ENCODE assay signal across 9 cellular contexts in genomic region chr3:38163117-38163870, GRCh38. TPM values are rescaled to one million over a fixed set of nuclear protein-coding genes. Genes with fewer than 3 reads are reported as not detected.
DNase-seq lines count a peak whose midpoint lies in the region; ATAC-seq and TF ChIP-seq lines count a peak whose summit lies in the region.
"Had no signal": no experiment of that assay in that cellular context is flagged by ENCODE, and none has a peak within 500 bp of the region (broad histone marks: within the 10 kb centered on the region; RNA-seq: fewer than 3 reads in every experiment).

No MANE protein-coding gene starts in this region.

- POLR2A ChIA-PET in CD4-positive, alpha-beta memory T cell (lab: Charles Lee; ENCODE audit: partially characterized antibody): interaction anchor here (0.7 to 5.8 kb wide), 5 partner anchors 10 to 124 kb away, joined by 3 to 255 read pairs (median 22); partner anchors contain the start of genes ACAA1, DLEC1 and MYD88
- POLR2A ChIA-PET in HEK293 (lab: Yijun Ruan, JAX): interaction anchor here (4.1 kb wide), 1 partner anchor 26 kb away, joined by 48 read pairs; the partner anchor contains the start of genes ACAA1 and MYD88
- POLR2A ChIA-PET in activated B cell treated with CpG ODN at 0.5 μM for 24 hours (lab: Charles Lee): interaction anchor here (1.3 to 6.1 kb wide), 4 partner anchors 9 to 47 kb away, joined by 5 to 217 read pairs (median 40); partner anchors contain the start of genes ACAA1 and MYD88

- H3K9me3 Mint-ChIP-seq in CD4-positive, alpha-beta memory T cell: peaks cover 0 to 3% (median 0%) of the 10 kb centered on the region in 8 donors
- H3K9me3 Mint-ChIP-seq in activated B cell treated with CpG ODN at 0.5 μM for 24 hours: no peaks in the 10 kb centered on the region

- peaks cover 22 to 39% (median 29%) of the 10 kb centered on the region in 4 donors for H3K4me1 Mint-ChIP-seq in CD4-positive, alpha-beta memory T cell
- peaks cover 35% of the 10 kb centered on the region for H3K4me1 Mint-ChIP-seq in activated B cell treated with CpG ODN at 0.5 μM for 24 hours

- H3K27ac ChIP-seq in CD4-positive, alpha-beta memory T cell (ENCODE audit: low read depth, low read length): no peak overlapping the region
- H3K27ac ChIP-seq in HEK293 (ENCODE audit: extremely low read depth, low read depth, low read length): no peak overlapping the region

- H3K27ac Mint-ChIP-seq in CD4-positive, alpha-beta memory T cell: peak overlapping the region; percentile 61 to 100 (median 100)
- H3K27ac Mint-ChIP-seq in activated B cell treated with CpG ODN at 0.5 μM for 24 hours: peak overlapping the region; percentile 100

- peaks cover 3 to 11% of the 10 kb centered on the region in 2 donors for H3K36me3 Mint-ChIP-seq in CD4-positive, alpha-beta memory T cell
- peaks cover 16% of the 10 kb centered on the region for H3K36me3 Mint-ChIP-seq in activated B cell treated with CpG ODN at 0.5 μM for 24 hours (ENCODE audit: low read depth)

- intact Hi-C loops in CD4-positive, alpha-beta memory T cell (cut with micrococcal nuclease): no loop called here
- intact Hi-C loops in activated B cell treated with CpG ODN at 0.5 μM for 24 hours (cut with micrococcal nuclease): loop anchor here (10.0 kb wide), 1 partner anchor 1222 kb away; the partner anchor contains the start of gene SLC25A38

- ATAC-seq in activated B cell treated with CpG ODN at 0.5 μM for 24 hours (ENCODE audit: low read depth): no peak
- no peak for ATAC-seq in GM21515 (IDR thresholded peaks at IDR 0.05; ENCODE audit: unreplicated experiment)
- no peak for ATAC-seq in HG03280 (IDR thresholded peaks at IDR 0.05; ENCODE audit: unreplicated experiment)

- H3K4me3 ChIP-seq in CD4-positive, alpha-beta memory T cell (ENCODE audit: low read length in 2 of 2): no peak overlapping the region
- no peak overlapping the region for H3K4me3 ChIP-seq in HEK293 (ENCODE audit: low read depth, low read length)

- CTCF ChIA-PET in CD4-positive, alpha-beta memory T cell (lab: Charles Lee; ENCODE audit: partially characterized antibody): interaction anchor here (0.7 to 1.5 kb wide), 5 partner anchors 11 to 358 kb away, joined by 3 to 8 read pairs (median 4); partner anchors contain the start of gene ACAA1
- CTCF ChIA-PET in HEK293 (lab: Yijun Ruan, JAX) (interaction anchor here (0.6 to 1.5 kb wide), 4 partner anchors 9 to 301 kb away, joined by 3 to 5 read pairs (median 4); no protein-coding TSS in a partner anchor), activated B cell treated with CpG ODN at 0.5 μM for 24 hours (lab: Charles Lee) (interaction anchor here (1.4 to 1.6 kb wide), 3 partner anchors 9 to 62 kb away, joined by 4 to 6 read pairs (median 5); partner anchors contain the start of gene MYD88)

- no peak for TF ChIP-seq CTCF in HEK293 (tag by site-specific recombination; IDR thresholded peaks at IDR 0.05)
- TF ChIP-seq CTCF in activated B cell treated with CpG ODN at 0.5 μM for 24 hours (IDR thresholded peaks at IDR 0.05): no peak
- TF ChIP-seq CTCF in GM13976 (IDR thresholded peaks at IDR 0.05; ENCODE audit: borderline replicate concordance, control extremely low read depth, extremely low read depth, insufficient read depth, missing control alignments): no peak

- H3K27me3 ChIP-seq in CD4-positive, alpha-beta memory T cell (ENCODE audit: insufficient read depth, low read length): no peaks in the 10 kb centered on the region

- peak in 2 of 5 donors; percentile 11 to 33 for DNase-seq in CD4-positive, alpha-beta memory T cell
- DNase-seq in activated B cell treated with CpG ODN at 0.5 μM for 24 hours (no peak), kidney tubule cell (ENCODE audit: low spot score) (peak; percentile 25), GM13976 (ENCODE audit: low spot score) (no peak), NCI-H2029 (lab: John Stamatoyannopoulos, UW) (no peak)
- DNase-seq: NCI-H2227 treated with DMSO at 0.1 percent for 48 hours had no signal

- H3K36me3 ChIP-seq in CD4-positive, alpha-beta memory T cell (ENCODE audit: insufficient read depth, low read length): no peaks in the 10 kb centered on the region
- H3K36me3 ChIP-seq in HEK293 (ENCODE audit: control insufficient read depth in 2 of 2, insufficient read depth in 1 of 2, low read length in 2 of 2): no peaks in the 10 kb centered on the region

- peaks cover 32% of the 10 kb centered on the region for H3K4me1 ChIP-seq in CD4-positive, alpha-beta memory T cell (ENCODE audit: insufficient read depth, low read length)
- H3K4me1 ChIP-seq in HEK293 (ENCODE audit: control insufficient read depth, insufficient read depth, low read length): no peaks in the 10 kb centered on the region

- H3K9me3 ChIP-seq in CD4-positive, alpha-beta memory T cell (ENCODE audit: control insufficient read depth in 1 of 2, low read length in 2 of 2): no peaks in the 10 kb centered on the region
- no peaks in the 10 kb centered on the region for H3K9me3 ChIP-seq in HEK293 (ENCODE audit: control insufficient read depth, insufficient read depth, low read depth, low read length)

- H3K27me3 Mint-ChIP-seq in CD4-positive, alpha-beta memory T cell: no peaks in the 10 kb centered on the region
- H3K27me3 Mint-ChIP-seq in activated B cell treated with CpG ODN at 0.5 μM for 24 hours: no peaks in the 10 kb centered on the region

- in situ Hi-C loops in GM13976 (cut with MboI; ENCODE audit: low sequenced_read_pairs, unreplicated experiment): no loop called here

- peak overlapping the region in 2 of 8 donors; percentile 20 to 42 for H3K4me3 Mint-ChIP-seq in CD4-positive, alpha-beta memory T cell
- peak overlapping the region; percentile 4 for H3K4me3 Mint-ChIP-seq in activated B cell treated with CpG ODN at 0.5 μM for 24 hours

TF ChIP-seq in HEK293, 187 proteins besides CTCF, POLR2A, EP300 and RAD21:
- TF ChIP-seq PRDM10 (tag by site-specific recombination; IDR thresholded peaks at IDR 0.05) (peak; percentile 42; the same call in 1 of the 2 replicates), SCRT2 (tag by site-specific recombination; IDR thresholded peaks at IDR 0.05) (peak; percentile 50; the same call in 1 of the 2 replicates), ZNF701 (tag by site-specific recombination; IDR thresholded peaks at IDR 0.05) (no peak)
TF ChIP-seq in HEK293: peak in this region for 2.

RNA-seq across cellular contexts. Expression of gene OXSR1, which starts 2.0 kb away (rescaled TPM):
- 10 to 100 TPM; 39.6 to 43.9 TPM for total RNA-seq in CD4-positive, alpha-beta memory T cell
- polyA plus RNA-seq in CD4-positive, alpha-beta memory T cell: 10 to 100 TPM; 13.3 to 18.0 TPM
- total RNA-seq in activated B cell treated with CpG ODN at 0.5 μM for 24 hours: 34.8 and 40.2 TPM in 2 replicates

RNA-seq across cellular contexts. Expression of gene MYD88, which starts 24.8 kb away (rescaled TPM):
- 10 to 100 TPM; 50.5 to 57.4 TPM for total RNA-seq in CD4-positive, alpha-beta memory T cell
- polyA plus RNA-seq in CD4-positive, alpha-beta memory T cell: 100 to 1,000 TPM; 104 to 129 TPM
- total RNA-seq in activated B cell treated with CpG ODN at 0.5 μM for 24 hours: 60.1 and 62.7 TPM in 2 replicates

RNA-seq across cellular contexts. Expression of gene ACAA1, which starts 26.4 kb away (rescaled TPM):
- total RNA-seq in CD4-positive, alpha-beta memory T cell: 10 to 100 TPM; 78.7 to 82.8 TPM
- polyA plus RNA-seq in CD4-positive, alpha-beta memory T cell: 10 to 100 TPM; 52.4 to 76.3 TPM
- 78.1 and 79.6 TPM in 2 replicates for total RNA-seq in activated B cell treated with CpG ODN at 0.5 μM for 24 hours
